8 cellular contexts compared by ENCODE assay signal in the genomic region with DNA sequence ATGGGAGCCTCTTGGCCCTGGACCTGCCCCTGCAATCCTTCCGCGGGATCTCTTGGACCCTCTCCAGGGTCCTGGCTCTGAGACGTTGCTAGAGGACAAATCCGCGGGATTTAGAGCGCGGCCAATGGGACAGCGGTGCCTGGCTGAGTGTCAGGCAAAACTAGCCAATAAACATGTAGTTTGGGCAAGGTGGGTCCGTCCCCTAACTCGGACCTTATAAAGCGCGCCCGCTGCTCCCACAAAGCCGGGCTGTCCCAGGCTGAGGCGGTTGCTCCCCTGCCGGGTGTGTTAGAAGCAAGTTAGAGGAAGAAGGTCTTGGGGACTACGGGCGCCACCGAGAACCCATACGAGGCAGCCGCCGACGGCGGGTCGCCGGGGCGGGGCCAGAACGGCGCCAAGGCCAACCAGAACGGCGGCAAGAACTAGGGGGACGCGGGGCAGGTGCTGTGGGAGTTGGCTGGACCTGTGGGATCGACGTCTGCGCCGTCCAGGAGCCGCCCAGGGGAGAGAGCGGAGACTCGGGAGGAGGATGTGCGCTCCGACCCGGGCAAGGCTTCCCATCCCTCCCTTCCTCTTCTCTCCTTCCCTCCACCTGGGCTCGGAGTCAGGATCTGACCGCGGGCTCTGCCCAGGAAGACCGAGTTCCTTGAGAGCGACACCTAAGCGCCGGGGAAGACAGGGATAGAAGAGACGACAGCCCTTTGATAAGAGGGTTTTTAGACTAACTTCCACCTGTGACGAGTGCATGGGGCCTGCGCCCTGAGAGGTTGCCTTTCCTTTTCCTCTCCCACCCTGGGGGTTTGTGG. TPM values are rescaled to one million over a fixed set of nuclear protein-coding genes. Genes with fewer than 3 reads are reported as not detected.
A peak's percentile ranks its signal among the peaks of the same experiment; 100 is the strongest.
DNase-seq lines count a peak whose midpoint lies in the region; ATAC-seq and TF ChIP-seq lines count a peak whose summit lies in the region.

No MANE protein-coding gene starts in this region.

- H3K27me3 ChIP-seq in BE2C, result no peaks in the 10 kb centered on the region

- H3K4me3 ChIP-seq in BE2C (ENCODE audit: low read depth, low read length) (peak overlapping the region; percentile 90), coronary artery (peak overlapping the region; percentile 79)

- 0 out of 2 replicates have a peak, but pooled peaks cover 6% of the 10 kb centered on the region for H3K36me3 ChIP-seq in BE2C

- H3K9me3 ChIP-seq in BE2C, result no peaks in the 10 kb centered on the region

- peak overlapping the region; percentile 51 to 77 for H3K27ac ChIP-seq in coronary artery

- peak; percentile 96 for TF ChIP-seq POLR2A in GM19099 (IDR thresholded peaks at IDR 0.05; ENCODE audit: extremely low read depth, insufficient read length, low read depth)

- ATAC-seq in HG03280 (IDR thresholded peaks at IDR 0.05; ENCODE audit: unreplicated experiment), result peak; percentile 89

- DNase-seq in BE2C, result peak; percentile 95
- peak; percentile 86 for DNase-seq in NCI-H2227 treated with DMSO at 0.1 percent for 48 hours (lab: John Stamatoyannopoulos, UW)
- DNase-seq in activated CD4-positive, CD25-positive, alpha-beta regulatory T cell treated with anti-CD3 and anti-CD28 coated beads, Interleukin-2, amount 50 U/mL, for 72 hours, result peak; percentile 58
- DNase-seq in coronary artery (ENCODE audit: low spot score), result peak; percentile 94
- peak; percentile 96 for DNase-seq in kidney tubule cell (ENCODE audit: low spot score)
- peak; percentile 86 for DNase-seq in stimulated activated CD4-positive, alpha-beta T cell treated with anti-CD3 and anti-CD28 coated beads, Interleukin-15, amount 100 ng/mL, for 24 hours

- H3K4me1 ChIP-seq in BE2C, result peaks cover 9% of the 10 kb centered on the region

- TF ChIP-seq CTCF in BE2C (IDR thresholded peaks at IDR 0.05; ENCODE audit: low read depth, low read length) (no peak), coronary artery (IDR thresholded peaks at IDR 0.05) (no peak)

RNA-seq across cellular contexts. Expression of a gene that starts 6.5 kb away (rescaled TPM):
- 13.5 TPM for polyA plus RNA-seq in BE2C (2012; ENCODE audit: insufficient read depth, insufficient read length, low read depth)

Comparison
In these comparisons a context has a peak if more than half of its experiments do, and no peak if none do; other contexts are left out.
1. Peak in every context shown above with its lines: DNase-seq, ATAC-seq, H3K4me3 ChIP-seq and H3K27ac ChIP-seq.